ENCODE assay signal across 8 cellular contexts in genomic region chr1:155261888-155262673, GRCh38. TPM values are rescaled to one million over a fixed set of nuclear protein-coding genes. Genes with fewer than 3 reads are reported as not detected.
A peak's percentile ranks its signal among the peaks of the same experiment; 100 is the strongest.
DNase-seq lines count a peak whose midpoint lies in the region; ATAC-seq and TF ChIP-seq lines count a peak whose summit lies in the region.

SCAMP3 (minus strand) TSS chr1:155262360; CDS start chr1:155262151, 209 bp downstream.

- H3K27me3 ChIP-seq in BE2C (no peaks in the 10 kb centered on the region), colonic mucosa (no peaks in the 10 kb centered on the region)

- H3K4me3 ChIP-seq in BE2C (ENCODE audit: low read depth, low read length) (peak within 1 kb of the TSS; percentile 97), colonic mucosa (peak within 1 kb of the TSS; percentile 71)

- H3K27ac ChIP-seq in colonic mucosa = peak within 1 kb of the TSS; percentile 78

- H3K4me1 ChIP-seq in BE2C (no peaks in the 10 kb centered on the region), colonic mucosa (peaks cover 12% of the 10 kb centered on the region)

- H3K9me3 ChIP-seq in BE2C = no peaks in the 10 kb centered on the region
- no peaks in the 10 kb centered on the region for H3K9me3 ChIP-seq in colonic mucosa

- no peak for TF ChIP-seq CTCF in BE2C (IDR thresholded peaks at IDR 0.05; ENCODE audit: low read depth, low read length)
- no peak for TF ChIP-seq CTCF in colonic mucosa (IDR thresholded peaks at IDR 0.05)

- peaks cover 51% of the 10 kb centered on the region for H3K36me3 ChIP-seq in BE2C
- peaks cover 14% of the 10 kb centered on the region for H3K36me3 ChIP-seq in colonic mucosa

- H3K9ac ChIP-seq in colonic mucosa (ENCODE audit: low read depth in 2 of 2, low read length in 2 of 2) = peak within 1 kb of the TSS; percentile 80 to 96

- ATAC-seq in HG03460 (IDR thresholded peaks at IDR 0.05; ENCODE audit: unreplicated experiment) (peak; percentile 92), left colon (peak; percentile 96)

- intact Hi-C loops in colonic mucosa (cut with DNase I) (no loop called here), left colon (cut with DNase I, micrococcal nuclease) (loop anchor here in 1 of 2 donors (10.0 kb wide), 1 partner anchor 63 kb away; the partner anchor contains the start of gene RUSC1)

- DNase-seq in BE2C = peak; percentile 96
- DNase-seq in GM19240 (ENCODE audit: insufficient read length, low spot score) = peak; percentile 99
- peak; percentile 100 for DNase-seq in NCI-H526 (lab: John Stamatoyannopoulos, UW)
- peak; percentile 91 for DNase-seq in activated CD4-positive, alpha-beta T cell treated with anti-CD3 and anti-CD28 coated beads for 48 hours
- peak; percentile 97 for DNase-seq in colonic mucosa
- DNase-seq in left colon = peak; percentile 94 to 98
- DNase-seq in stimulated activated CD4-positive, alpha-beta T cell treated with anti-CD3 and anti-CD28 coated beads, Interleukin-1b, Interleukin-23, amount 100 ng/mL, for 48 hours = peak; percentile 89

RNA-seq across cellular contexts. Expression of gene SCAMP3, which starts in this region (rescaled TPM):
- 203 TPM for polyA plus RNA-seq in BE2C (2012; ENCODE audit: insufficient read depth, insufficient read length, low read depth)
- 10 to 100 TPM; 41.5 to 67.7 TPM for total RNA-seq in colonic mucosa
- total RNA-seq in left colon = 10 to 100 TPM; 43.1 to 53.2 TPM

Comparison
In these comparisons a context has a peak if more than half of its experiments do, and no peak if none do; other contexts are left out.
1. Peak in every context shown above with its lines: DNase-seq, ATAC-seq, H3K4me3 ChIP-seq and H3K27ac ChIP-seq.